8 cellular contexts compared by ENCODE assay signal in the genomic region with DNA sequence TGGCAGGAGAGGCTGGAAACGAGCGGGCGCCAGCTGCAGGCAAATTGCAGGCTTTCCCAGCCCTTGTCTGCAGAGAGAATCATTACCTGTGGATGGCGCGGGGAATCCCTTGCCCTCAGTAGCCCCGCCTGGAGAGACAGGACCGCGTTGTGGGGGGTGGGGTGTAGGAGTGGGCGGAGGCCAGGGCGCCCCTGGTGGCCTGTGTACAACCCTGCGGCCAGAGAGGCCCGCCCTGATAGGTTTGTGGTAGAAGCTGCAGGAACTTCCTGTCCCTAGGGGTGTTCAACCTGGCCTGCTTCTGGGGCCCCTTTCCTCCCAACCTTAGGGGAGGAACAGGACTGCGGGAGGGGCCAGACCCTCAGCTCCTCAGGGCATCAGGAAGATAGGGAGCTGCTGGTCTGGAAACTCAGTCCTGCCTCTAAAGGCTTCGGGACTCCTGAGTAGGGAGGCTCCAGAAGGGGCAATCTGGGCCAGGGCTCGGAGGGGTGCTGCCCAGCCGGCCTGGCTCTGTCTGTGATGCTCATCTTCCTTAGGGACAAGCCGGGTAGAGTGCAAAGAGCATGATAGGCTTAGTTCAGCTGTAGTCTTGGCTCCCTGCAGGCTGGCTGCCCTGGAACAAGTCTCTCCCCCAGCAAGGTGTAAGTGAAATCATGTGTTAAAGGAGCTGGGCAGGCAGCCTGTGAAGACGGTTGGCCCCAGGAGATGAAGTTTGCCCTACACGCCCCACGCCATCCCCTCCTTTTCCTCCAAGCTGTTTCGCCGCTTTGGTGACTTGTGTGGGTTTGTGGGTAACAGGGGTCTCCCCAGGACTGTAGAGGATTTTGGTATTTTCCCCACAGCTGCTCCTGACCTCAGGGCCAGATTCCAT. TPM values are rescaled to one million over a fixed set of nuclear protein-coding genes. Genes with fewer than 3 reads are reported as not detected.
DNase-seq lines count a peak whose midpoint lies in the region; ATAC-seq and TF ChIP-seq lines count a peak whose summit lies in the region.

No MANE protein-coding gene starts in this region.

- TF ChIP-seq POLR2A in upper lobe of left lung (IDR thresholded peaks at IDR 0.05) = no peak

- H3K4me1 Mint-ChIP-seq in activated naive CD8-positive, alpha-beta T cell treated with anti-CD3 and anti-CD28 coated beads for 36 hours = peaks cover 79% of the 10 kb centered on the region

- WGBS in upper lobe of left lung, 2 donors = 10 to 11% methylated on average over 12 to 22 of the region's 22 CpGs

- POLR2A ChIA-PET in GM10248 (lab: Yijun Ruan, JAX) = interaction anchor here (0.8 kb wide), 1 partner anchor 145 kb away, joined by 4 read pairs; no protein-coding TSS in a partner anchor

- no peaks in the 10 kb centered on the region for H3K27me3 Mint-ChIP-seq in activated naive CD8-positive, alpha-beta T cell treated with anti-CD3 and anti-CD28 coated beads for 36 hours

- H3K27ac ChIP-seq in MM.1S (ENCODE audit: low read length) (peak overlapping the region; percentile 64), upper lobe of left lung (peak overlapping the region; percentile 84 to 90 (median 86))

- peak overlapping the region; percentile 67 for H2AFZ ChIP-seq in MM.1S (ENCODE audit: low read length)

- peaks cover 2% of the 10 kb centered on the region for H3K36me3 Mint-ChIP-seq in activated naive CD8-positive, alpha-beta T cell treated with anti-CD3 and anti-CD28 coated beads for 36 hours

- no peak for TF ChIP-seq EP300 in upper lobe of left lung (IDR thresholded peaks at IDR 0.05)

- H3K9ac ChIP-seq in MM.1S (ENCODE audit: low read length) = peak overlapping the region; percentile 59; the same call in 1 of the 2 replicates

- H3K9me3 ChIP-seq in MM.1S (replicated peaks; ENCODE audit: insufficient read depth, low read length) = no peaks in the 10 kb centered on the region
- H3K9me3 ChIP-seq in upper lobe of left lung = no peaks in the 10 kb centered on the region

- peak overlapping the region; percentile 98 for H3K4me2 ChIP-seq in MM.1S (ENCODE audit: low read depth, low read length)

- H3K27me3 ChIP-seq in MM.1S (replicated peaks; ENCODE audit: insufficient read depth, low read length) (no peaks in the 10 kb centered on the region), upper lobe of left lung (no peaks in the 10 kb centered on the region)

- intact Hi-C loops in cardiac septum (cut with DNase I) = loop anchor here (5.0 kb wide), 1 partner anchor 50 kb away; no protein-coding TSS in a partner anchor
- intact Hi-C loops in posterior cingulate gyrus (cut with DNase I) = loop anchor here (5.0 kb wide), 1 partner anchor 50 kb away; no protein-coding TSS in a partner anchor

- H3K9me2 ChIP-seq in MM.1S (replicated peaks; ENCODE audit: insufficient read depth, low read length) = no peaks in the 10 kb centered on the region

- peaks cover 26% of the 10 kb centered on the region for H3F3A ChIP-seq in MM.1S (ENCODE audit: insufficient read depth, low read length)

- CTCF ChIA-PET in GM10248 (lab: Yijun Ruan, JAX) = interaction anchor here (0.7 to 7.7 kb wide), 39 partner anchors 8 to 373 kb away, joined by 3 to 82 read pairs (median 4); partner anchors contain the start of genes MIF and SUSD2

- peak overlapping the region; percentile 92 for H3K27ac Mint-ChIP-seq in activated naive CD8-positive, alpha-beta T cell treated with anti-CD3 and anti-CD28 coated beads for 36 hours

- H3K4me3 ChIP-seq in MM.1S (ENCODE audit: low read length) (peak overlapping the region; percentile 96), upper lobe of left lung (peak overlapping the region; percentile 66 to 93 (median 79))

- TF ChIP-seq CTCF in GM10248 (IDR thresholded peaks at IDR 0.05; ENCODE audit: control extremely low read depth, extremely low read depth, low read depth, missing control alignments) (peak; percentile 82), MM.1S (IDR thresholded peaks at IDR 0.05; ENCODE audit: low read length) (peak; percentile 93), upper lobe of left lung (IDR thresholded peaks at IDR 0.05) (peak; percentile 83 to 92 (median 87))

- ATAC-seq in upper lobe of left lung (ENCODE audit: low FRiP score in 2 of 2) = peak; percentile 89 to 93

- H3K4me1 ChIP-seq in MM.1S (ENCODE audit: low read length) = peaks cover 35% of the 10 kb centered on the region
- peaks cover 58 to 94% (median 81%) of the 10 kb centered on the region in 4 donors for H3K4me1 ChIP-seq in upper lobe of left lung

- H3K36me3 ChIP-seq in MM.1S (replicated peaks; ENCODE audit: insufficient read depth, low read length) = no peaks in the 10 kb centered on the region
- H3K36me3 ChIP-seq in upper lobe of left lung = peaks cover 0 to 9% (median under 1%) of the 10 kb centered on the region in 4 donors

- H3K79me2 ChIP-seq in MM.1S (ENCODE audit: low read length) = peaks cover 50% of the 10 kb centered on the region

- DNase-seq in GM10248 (ENCODE audit: extremely low spot score) (peak; percentile 94), HCEC 1CT (peak; percentile 80), MM.1S (peak; percentile 94), SKM-1 (lab: John Stamatoyannopoulos, UW; ENCODE audit: unreplicated experiment) (peak; percentile 73), cardiac septum (ENCODE audit: low spot score) (peak; percentile 95), posterior cingulate gyrus (peak; percentile 33 to 93 (median 62)), upper lobe of left lung (peak; percentile 93 to 98)
- peak; percentile 90 for DNase-seq in activated naive CD8-positive, alpha-beta T cell treated with anti-CD3 and anti-CD28 coated beads for 36 hours

- H4K20me1 ChIP-seq in MM.1S (ENCODE audit: insufficient read depth, low read length) = no peaks in the 10 kb centered on the region

- no peaks in the 10 kb centered on the region for H3K9me3 Mint-ChIP-seq in activated naive CD8-positive, alpha-beta T cell treated with anti-CD3 and anti-CD28 coated beads for 36 hours

- peak overlapping the region; percentile 84 for H3K4me3 Mint-ChIP-seq in activated naive CD8-positive, alpha-beta T cell treated with anti-CD3 and anti-CD28 coated beads for 36 hours

RNA-seq across cellular contexts. Expression of gene SUSD2, which starts 24.1 kb away (rescaled TPM):
- under 1 TPM; 0.56 to 0.80 TPM for total RNA-seq in activated naive CD8-positive, alpha-beta T cell treated with anti-CD3 and anti-CD28 coated beads for 36 hours
- total RNA-seq in cardiac septum (3.1 TPM), upper lobe of left lung (100 to 1,000 TPM; 191 to 645 (median 348) TPM)

Comparison
In these comparisons a context has a peak if more than half of its experiments do, and no peak if none do; other contexts are left out.
1. Peak in every context shown above with its lines: DNase-seq, ATAC-seq, H3K4me3 ChIP-seq and H3K27ac ChIP-seq.
2. RNA of gene SUSD2, which starts 24.1 kb away (total RNA-seq): 191 to 645 TPM in upper lobe of left lung; 3.1 TPM in cardiac septum (single experiment) and 0.56 to 0.80 TPM in activated naive CD8-positive, alpha-beta T cell treated with anti-CD3 and anti-CD28 coated beads for 36 hours; every median in the first group is over 10 times any median in the second.